Comparison of ENCODE assay signal across 8 cellular contexts in the genomic region with DNA sequence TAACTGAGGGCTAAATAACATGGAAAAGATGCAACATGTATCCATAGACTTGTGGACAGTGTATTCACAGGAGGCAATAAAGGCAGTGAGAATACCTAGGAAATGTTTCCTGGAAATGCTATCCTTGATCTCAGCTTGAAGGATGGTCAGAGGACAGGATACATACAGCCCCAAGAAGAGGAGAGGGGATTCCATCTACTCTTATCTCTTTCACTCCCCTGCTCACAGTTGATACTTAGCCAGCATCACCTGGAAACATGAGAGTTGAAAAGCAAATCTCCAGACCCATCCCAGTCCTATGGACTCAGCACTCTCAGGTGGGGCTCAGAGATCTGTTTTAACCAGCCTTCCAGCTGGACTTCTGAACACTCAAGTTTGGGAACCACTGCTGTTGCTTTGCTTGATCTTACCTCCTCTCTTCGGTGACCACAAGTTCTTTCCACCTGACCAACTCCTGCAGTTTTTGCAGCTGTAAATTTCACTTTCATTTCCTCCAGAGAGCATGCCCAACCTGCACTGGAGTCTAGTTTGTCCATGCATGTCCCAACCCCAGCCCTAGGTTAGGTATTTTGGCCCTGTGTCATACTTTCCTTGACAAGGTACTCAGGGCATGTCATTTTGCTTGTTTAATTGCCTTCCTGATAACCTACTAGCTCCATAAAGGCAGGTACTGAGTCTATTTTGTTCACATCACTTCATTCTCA. TPM values are rescaled to one million over a fixed set of nuclear protein-coding genes. Genes with fewer than 3 reads are reported as not detected.
DNase-seq lines count a peak whose midpoint lies in the region; ATAC-seq and TF ChIP-seq lines count a peak whose summit lies in the region.

No MANE protein-coding gene starts in this region.

- H3K36me3 ChIP-seq in DND-41 (ENCODE audit: insufficient read depth, low read length) (0 out of 2 replicates have a peak, but pooled peaks cover 4% of the 10 kb centered on the region), ascending aorta (no peaks in the 10 kb centered on the region)
- no peaks in the 10 kb centered on the region for H3K36me3 ChIP-seq in effector memory CD4-positive, alpha-beta T cell (ENCODE audit: control insufficient read depth, insufficient read depth, low read length)

- no peak overlapping the region for H3K4me2 ChIP-seq in DND-41 (ENCODE audit: insufficient read depth, low read length)

- peaks cover 12% of the 10 kb centered on the region; the same call in 1 of the 2 replicates for H4K20me1 ChIP-seq in DND-41 (ENCODE audit: insufficient read depth, low read length)

- H3K9ac ChIP-seq in DND-41 (ENCODE audit: low read depth, low read length): no peak overlapping the region

- no peaks in the 10 kb centered on the region for H3K27me3 ChIP-seq in DND-41 (ENCODE audit: insufficient read depth, low read length, poor library complexity)
- H3K27me3 ChIP-seq in effector memory CD4-positive, alpha-beta T cell (replicated peaks; ENCODE audit: control insufficient read depth, insufficient read depth, low read length, poor library complexity, severe bottlenecking): no peaks in the 10 kb centered on the region
- no peaks in the 10 kb centered on the region for H3K27me3 ChIP-seq in ascending aorta

- intact Hi-C loops in ascending aorta (cut with DNase I): no loop called here

- H2AFZ ChIP-seq in DND-41 (ENCODE audit: low read depth, low read length): no peak overlapping the region

- peaks cover 73% of the 10 kb centered on the region for H3K79me2 ChIP-seq in DND-41 (ENCODE audit: insufficient read depth, low read length)

- peak overlapping the region; percentile 13; the same call in 1 of the 2 replicates for H3K27ac ChIP-seq in DND-41 (ENCODE audit: low read length)
- H3K27ac ChIP-seq in effector memory CD4-positive, alpha-beta T cell (ENCODE audit: insufficient read depth, low read length, poor library complexity, severe bottlenecking): no peak overlapping the region
- no peak overlapping the region for H3K27ac ChIP-seq in ascending aorta

- H3K9me3 ChIP-seq in DND-41 (ENCODE audit: insufficient read depth, low read length, severe bottlenecking) (no peaks in the 10 kb centered on the region), ascending aorta (no peaks in the 10 kb centered on the region)
- H3K9me3 ChIP-seq in effector memory CD4-positive, alpha-beta T cell (ENCODE audit: control insufficient read depth, low read length): no peaks in the 10 kb centered on the region

- H3K4me3 ChIP-seq in DND-41 (ENCODE audit: low read depth in 1 of 2, low read length in 2 of 2) (no peak overlapping the region), ascending aorta (no peak overlapping the region)
- peak overlapping the region; percentile 15 for H3K4me3 ChIP-seq in effector memory CD4-positive, alpha-beta T cell (ENCODE audit: insufficient read depth, low read depth, low read length, poor library complexity, severe bottlenecking)

- TF ChIP-seq CTCF in DND-41 (IDR thresholded peaks at IDR 0.05; ENCODE audit: borderline replicate concordance, extremely low read depth, low read length, poor library complexity, severe bottlenecking) (no peak), ascending aorta (IDR thresholded peaks at IDR 0.05) (no peak)

- H3K4me1 ChIP-seq in DND-41 (ENCODE audit: insufficient read depth, low read length) (peaks cover 14% of the 10 kb centered on the region), ascending aorta (no peaks in the 10 kb centered on the region)
- H3K4me1 ChIP-seq in effector memory CD4-positive, alpha-beta T cell (ENCODE audit: control insufficient read depth, insufficient read depth, low read length, poor library complexity, severe bottlenecking): peaks cover 9% of the 10 kb centered on the region

- DNase-seq in DND-41 (peak; percentile 40), NCI-H2081 treated with DMSO at 0.1 percent for 48 hours (lab: John Stamatoyannopoulos, UW) (no peak), ascending aorta (ENCODE audit: low spot score in 2 of 2) (no peak), activated gamma-delta T cell treated with Interleukin-2 at 50 U/mL for 16 hours (no peak)
- DNase-seq in effector memory CD4-positive, alpha-beta T cell: no peak
- no peak for DNase-seq in stimulated activated CD4-positive, alpha-beta T cell treated with anti-CD3 and anti-CD28 coated beads, Interleukin-4, amount 100 ng/mL, for 24 hours

- ATAC-seq in DND-41 (ENCODE audit: insufficient read depth, low read depth) (peak; percentile 89), GM19452 (IDR thresholded peaks at IDR 0.05; ENCODE audit: unreplicated experiment) (peak; percentile 92), HG03439 (IDR thresholded peaks at IDR 0.05; ENCODE audit: unreplicated experiment) (peak; percentile 96)

RNA-seq across cellular contexts. Expression of a gene that starts 10.4 kb away (rescaled TPM):
- total RNA-seq in ascending aorta: 61.5 TPM
